In genomic region chr16:88453217-88453531, GRCh38 we compare ENCODE assay signal across 8 cellular contexts. TPM values are rescaled to one million over a fixed set of nuclear protein-coding genes. Genes with fewer than 3 reads are reported as not detected.
DNase-seq lines count a peak whose midpoint lies in the region; ATAC-seq, FAIRE-seq and TF ChIP-seq lines count a peak whose summit lies in the region.

TSS of gene ZFPM1 (plus strand) at chr16:88453280. CDS start at chr16:88453639, 359 bp downstream.

- H3K27ac ChIP-seq in keratinocyte (ENCODE audit: control insufficient read depth, insufficient read depth, low read length) (peak within 1 kb of the TSS; percentile 49), thymus (ENCODE audit: low read depth) (peak within 1 kb of the TSS; percentile 90)

- no peak for TF ChIP-seq CTCF in keratinocyte (optimal IDR thresholded peaks at IDR 0.05 in 1 of 3, IDR thresholded peaks at IDR 0.05 in 1 of 3, conservative IDR thresholded peaks at IDR 0.05 in 1 of 3; ENCODE audit: extremely low read depth in 1 of 3, insufficient read depth in 2 of 3, low read length in 3 of 3)

- peak within 1 kb of the TSS; percentile 97 for H3K4me2 ChIP-seq in keratinocyte (ENCODE audit: control insufficient read depth, extremely low read depth, insufficient read depth, low read depth, low read length)

- ATAC-seq in activated CD4-positive, alpha-beta T cell treated with anti-CD3 and anti-CD28 coated beads for 36 hours = no peak
- ATAC-seq in HG03521 (IDR thresholded peaks at IDR 0.05; ENCODE audit: unreplicated experiment) = no peak

- no peak for DNase-seq in activated CD4-positive, alpha-beta T cell treated with anti-CD3 and anti-CD28 coated beads for 36 hours
- no peak for DNase-seq in activated CD4-positive, alpha-beta T cell treated with anti-CD3 and anti-CD28 coated beads, Interleukin-2, amount 50 U/mL, for 1 hour
- no peak for DNase-seq in activated CD4-positive, alpha-beta memory T cell treated with anti-CD3 and anti-CD28 coated beads, Interleukin-2, amount 10 ng/mL, durations not matched to agents 7 days and 5 days
- no peak for DNase-seq in keratinocyte (ENCODE audit: low read depth, low spot score)
- no peak for DNase-seq in T1000 (lab: John Stamatoyannopoulos, UW)
- DNase-seq in NCI-H1092 (lab: John Stamatoyannopoulos, UW) = no peak

- WGBS in thymus = under 1% methylated on average over 53 of the region's 57 CpGs

- H3K9me3 ChIP-seq in keratinocyte (ENCODE audit: control insufficient read depth, low read depth, low read length) (no peaks in the 10 kb centered on the region), thymus (ENCODE audit: control insufficient read depth) (no peaks in the 10 kb centered on the region)

- H3K4me3 Mint-ChIP-seq in activated CD4-positive, alpha-beta T cell treated with anti-CD3 and anti-CD28 coated beads for 36 hours = peak within 1 kb of the TSS; percentile 85
- peak within 1 kb of the TSS; percentile 87 for H3K4me3 Mint-ChIP-seq in activated CD4-positive, alpha-beta memory T cell treated with anti-CD3 and anti-CD28 coated beads, Interleukin-2, amount 10 ng/mL, durations not matched to agents 7 days and 5 days

- no peaks in the 10 kb centered on the region for H3K27me3 Mint-ChIP-seq in activated CD4-positive, alpha-beta T cell treated with anti-CD3 and anti-CD28 coated beads for 36 hours
- H3K27me3 Mint-ChIP-seq in activated CD4-positive, alpha-beta memory T cell treated with anti-CD3 and anti-CD28 coated beads, Interleukin-2, amount 10 ng/mL, durations not matched to agents 7 days and 5 days = peaks cover 7% of the 10 kb centered on the region

- H3K27ac Mint-ChIP-seq in activated CD4-positive, alpha-beta T cell treated with anti-CD3 and anti-CD28 coated beads for 36 hours = peak within 1 kb of the TSS; percentile 78
- H3K27ac Mint-ChIP-seq in activated CD4-positive, alpha-beta memory T cell treated with anti-CD3 and anti-CD28 coated beads, Interleukin-2, amount 10 ng/mL, durations not matched to agents 7 days and 5 days = peak within 1 kb of the TSS; percentile 72

- peak within 1 kb of the TSS; percentile 54 for H3K9ac ChIP-seq in keratinocyte (ENCODE audit: control insufficient read depth, extremely low read depth, insufficient read depth, low read length)

- H3K4me1 Mint-ChIP-seq in activated CD4-positive, alpha-beta T cell treated with anti-CD3 and anti-CD28 coated beads for 36 hours = peaks cover 26% of the 10 kb centered on the region
- H3K4me1 Mint-ChIP-seq in activated CD4-positive, alpha-beta memory T cell treated with anti-CD3 and anti-CD28 coated beads, Interleukin-2, amount 10 ng/mL, durations not matched to agents 7 days and 5 days = peaks cover 23% of the 10 kb centered on the region

- H3K9me1 ChIP-seq in keratinocyte (ENCODE audit: control insufficient read depth, extremely low read depth, insufficient read depth, low read length) = no peaks in the 10 kb centered on the region

- peaks cover 19% of the 10 kb centered on the region for H3K4me1 ChIP-seq in keratinocyte (ENCODE audit: control insufficient read depth, extremely low read depth, insufficient read depth, low read length)
- H3K4me1 ChIP-seq in thymus (ENCODE audit: control insufficient read depth, insufficient read depth, low read length) = peaks cover 26% of the 10 kb centered on the region

- H3K4me3 ChIP-seq in keratinocyte (ENCODE audit: control insufficient read depth in 2 of 3, extremely low read depth in 1 of 3, insufficient read depth in 2 of 3, low read depth in 1 of 3, low read length in 3 of 3) (peak within 1 kb of the TSS; percentile 60 to 79 (median 76)), thymus (ENCODE audit: low read length) (peak within 1 kb of the TSS; percentile 81)

- peaks cover 24% of the 10 kb centered on the region for H3K79me2 ChIP-seq in keratinocyte (ENCODE audit: control insufficient read depth, insufficient read depth, low read length)

- CTCF ChIA-PET in activated CD4-positive, alpha-beta T cell treated with anti-CD3 and anti-CD28 coated beads for 36 hours (lab: Charles Lee) = interaction anchor here (0.6 to 2.0 kb wide), 2 partner anchors 15 to 284 kb away, joined by 3 to 12 read pairs; no protein-coding TSS in a partner anchor
- CTCF ChIA-PET in activated CD4-positive, alpha-beta memory T cell treated with anti-CD3 and anti-CD28 coated beads, Interleukin-2, amount 10 ng/mL, durations not matched to agents 7 days and 5 days (lab: Charles Lee) = interaction anchor here (0.9 to 1.0 kb wide), 2 partner anchors 10 to 23 kb away, joined by 3 to 4 read pairs; no protein-coding TSS in a partner anchor

- intact Hi-C loops in activated CD4-positive, alpha-beta T cell treated with anti-CD3 and anti-CD28 coated beads for 36 hours (cut with DNase I, micrococcal nuclease) = loop anchor here (1.0 to 10.0 kb wide), 21 partner anchors 117 to 1522 kb away; partner anchors contain the start of genes CYBA (in 2 of the 2), ZCCHC14 (in 2 of the 2), APRT (in 1 of the 2) and BANP (in 1 of the 2)

- POLR2A ChIA-PET in activated CD4-positive, alpha-beta T cell treated with anti-CD3 and anti-CD28 coated beads for 36 hours (lab: Charles Lee) = interaction anchor here (0.5 to 1.0 kb wide), 3 partner anchors 83 to 1119 kb away, joined by 3 to 5 read pairs (median 3); partner anchors contain the start of gene ZC3H18
- POLR2A ChIA-PET in activated CD4-positive, alpha-beta memory T cell treated with anti-CD3 and anti-CD28 coated beads, Interleukin-2, amount 10 ng/mL, durations not matched to agents 7 days and 5 days (lab: Charles Lee) = interaction anchor here (1.0 to 2.7 kb wide), 5 partner anchors 12 to 503 kb away, joined by 3 to 17 read pairs (median 5); partner anchors contain the start of gene ZC3H18

- H3K9me3 Mint-ChIP-seq in activated CD4-positive, alpha-beta T cell treated with anti-CD3 and anti-CD28 coated beads for 36 hours (ENCODE audit: low read depth) = no peaks in the 10 kb centered on the region
- H3K9me3 Mint-ChIP-seq in activated CD4-positive, alpha-beta memory T cell treated with anti-CD3 and anti-CD28 coated beads, Interleukin-2, amount 10 ng/mL, durations not matched to agents 7 days and 5 days = no peaks in the 10 kb centered on the region

- H3K27me3 ChIP-seq in keratinocyte (ENCODE audit: control insufficient read depth, extremely low read depth, insufficient read depth, low read length) (peaks cover 17% of the 10 kb centered on the region), thymus (ENCODE audit: control insufficient read depth, insufficient read depth) (peaks cover 9% of the 10 kb centered on the region)

- H3K36me3 ChIP-seq in keratinocyte (ENCODE audit: control insufficient read depth in 2 of 2, extremely low read depth in 1 of 2, insufficient read depth in 2 of 2, low read length in 2 of 2) (no peaks in the 10 kb centered on the region), thymus (ENCODE audit: control insufficient read depth, insufficient read depth) (no peaks in the 10 kb centered on the region)

- no peak for FAIRE-seq in keratinocyte (lab: Jason Lieb, UNC)

- dilution Hi-C loops in keratinocyte (cut with MboI; ENCODE audit: extremely low pct_ligation_motif_present, low sequenced_read_pairs) = no loop called here

- peaks cover 12% of the 10 kb centered on the region for H4K20me1 ChIP-seq in keratinocyte (ENCODE audit: control insufficient read depth, extremely low read depth, insufficient read depth, low read length)

- no peaks in the 10 kb centered on the region for H3K36me3 Mint-ChIP-seq in activated CD4-positive, alpha-beta T cell treated with anti-CD3 and anti-CD28 coated beads for 36 hours (ENCODE audit: low read depth)
- no peaks in the 10 kb centered on the region for H3K36me3 Mint-ChIP-seq in activated CD4-positive, alpha-beta memory T cell treated with anti-CD3 and anti-CD28 coated beads, Interleukin-2, amount 10 ng/mL, durations not matched to agents 7 days and 5 days (ENCODE audit: low read depth)

- H2AFZ ChIP-seq in keratinocyte (ENCODE audit: control insufficient read depth, low read length) = peak within 1 kb of the TSS; percentile 69

RNA-seq across cellular contexts. Expression of gene ZFPM1, which starts in this region (rescaled TPM):
- 10 to 100 TPM in 1 of 2 experiments, 1 to 10 TPM in 1; 9.9 to 12.6 TPM for total RNA-seq in activated CD4-positive, alpha-beta T cell treated with anti-CD3 and anti-CD28 coated beads for 36 hours
- total RNA-seq in activated CD4-positive, alpha-beta memory T cell treated with anti-CD3 and anti-CD28 coated beads, Interleukin-2, amount 10 ng/mL, durations not matched to agents 7 days and 5 days = 10 to 100 TPM; 15.4 to 15.7 TPM
- 0.42 to 0.56 TPM (median 0.54 TPM) in 3 replicates for polyA plus RNA-seq in keratinocyte
- polyA plus RNA-seq in keratinocyte (2011; ENCODE audit: low read depth) = 1.0 TPM
- polyA plus RNA-seq in keratinocyte (2011; cell fraction: cytosol; rRNA removed) = 0.24 and 1.0 TPM in 2 replicates
- 1.2 and 2.0 TPM in 2 replicates for polyA plus RNA-seq in keratinocyte (2011; cell fraction: nucleus; rRNA removed)
- polyA plus RNA-seq in keratinocyte (2012; ENCODE audit: low replicate concordance) = 0.90 and 3.0 TPM in 2 replicates
- polyA minus RNA-seq in keratinocyte = 0.46 to 0.92 TPM (median 0.51 TPM) in 3 replicates
- polyA minus RNA-seq in keratinocyte (2011; cell fraction: cytosol; rRNA and poly(A)+ RNA removed) = 6.7 TPM
- 1.7 and 2.3 TPM in 2 replicates for polyA minus RNA-seq in keratinocyte (2011; cell fraction: nucleus; rRNA and poly(A)+ RNA removed)
- polyA plus RNA-seq in thymus = 4.2 TPM
